In genomic region chrX:47618923-47619485, GRCh38 we compare ENCODE assay signal across 9 cellular contexts. TPM values are rescaled to one million over a fixed set of nuclear protein-coding genes. Genes with fewer than 3 reads are reported as not detected.
DNase-seq lines count a peak whose midpoint lies in the region; ATAC-seq and TF ChIP-seq lines count a peak whose summit lies in the region.
"Had no signal": no experiment of that assay in that cellular context is flagged by ENCODE, and none has a peak within 500 bp of the region (broad histone marks: within the 10 kb centered on the region; RNA-seq: fewer than 3 reads in every experiment).

No MANE protein-coding gene starts in this region.

- intact Hi-C loops in CD4-positive, alpha-beta memory T cell (cut with micrococcal nuclease), result no loop called here
- intact Hi-C loops in mammary epithelial cell (cut with micrococcal nuclease), result no loop called here
- intact Hi-C loops in sciatic nerve (cut with DNase I), result no loop called here

- H3K9me3 Mint-ChIP-seq in CD4-positive, alpha-beta memory T cell, result peaks cover 0 to 3% (median 0%) of the 10 kb centered on the region in 8 donors
- peaks cover 25% of the 10 kb centered on the region for H3K9me3 Mint-ChIP-seq in nephron

- no peaks in the 10 kb centered on the region for H3K9me3 ChIP-seq in CD4-positive, alpha-beta memory T cell (ENCODE audit: control insufficient read depth in 1 of 2, low read length in 2 of 2)
- no peaks in the 10 kb centered on the region for H3K9me3 ChIP-seq in HUES64 (ENCODE audit: insufficient read depth, low read depth, low read length)
- no peaks in the 10 kb centered on the region for H3K9me3 ChIP-seq in mammary epithelial cell (replicated peaks; ENCODE audit: insufficient read depth, low read length)

- WGBS in HUES64, result 35% methylated on average over 32 of the region's 32 CpGs
- 49% methylated on average over 26 of the region's 32 CpGs for WGBS in mammary epithelial cell (ENCODE audit: low coverage, missing lambda C conversion rate)

- H2AFZ ChIP-seq in mammary epithelial cell (ENCODE audit: low read depth, low read length), result no peak overlapping the region

- H3K27me3 Mint-ChIP-seq in CD4-positive, alpha-beta memory T cell, result peaks cover 0 to 7% of the 10 kb centered on the region in 2 donors
- H3K27me3 Mint-ChIP-seq in nephron (ENCODE audit: low read depth), result peaks cover 56% of the 10 kb centered on the region

- H3K4me3 Mint-ChIP-seq in CD4-positive, alpha-beta memory T cell, result peak overlapping the region; percentile 8 to 76 (median 56)
- peak overlapping the region; percentile 57 to 70 (median 69) for H3K4me3 Mint-ChIP-seq in nephron

- CTCF ChIA-PET in CD4-positive, alpha-beta memory T cell (lab: Charles Lee; ENCODE audit: partially characterized antibody), result no interaction called here
- CTCF ChIA-PET in mammary epithelial cell (lab: Charles Lee; ENCODE audit: low non-redundant PET), result no interaction called here

- H4K20me1 ChIP-seq in mammary epithelial cell (ENCODE audit: insufficient read depth, low read length), result no peaks in the 10 kb centered on the region

- H3K4me1 ChIP-seq in CD4-positive, alpha-beta memory T cell (ENCODE audit: insufficient read depth, low read length), result peaks cover 5% of the 10 kb centered on the region
- H3K4me1 ChIP-seq in HUES64 (ENCODE audit: insufficient read depth, low read length), result no peaks in the 10 kb centered on the region; the same call in 1 of the 2 replicates
- no peaks in the 10 kb centered on the region for H3K4me1 ChIP-seq in mammary epithelial cell (ENCODE audit: insufficient read depth, low read length)

- TF ChIP-seq CTCF in mammary epithelial cell (conservative IDR thresholded peaks at IDR 0.05 in 1 of 2, IDR thresholded peaks at IDR 0.05 in 1 of 2; ENCODE audit: extremely low read depth in 1 of 2, insufficient read depth in 1 of 2, low read depth in 1 of 2, low read length in 2 of 2) (no peak), nephron (IDR thresholded peaks at IDR 0.05; ENCODE audit: unreplicated experiment in 3 of 3) (no peak)

- H3K9ac ChIP-seq in HUES64 (ENCODE audit: low read depth, low read length) (no peak overlapping the region), mammary epithelial cell (ENCODE audit: insufficient read depth, low read length) (no peak overlapping the region)

- no peaks in the 10 kb centered on the region for H3K79me2 ChIP-seq in mammary epithelial cell (ENCODE audit: insufficient read depth, low read length)

- H3K4me2 ChIP-seq in mammary epithelial cell (ENCODE audit: insufficient read depth, low read depth, low read length), result peak overlapping the region; percentile 80

- BruUV-seq in mammary epithelial cell (replicated peaks; lab: Mats Ljungman, UMichigan), result no TSS peak

- peak overlapping the region in 2 of 7 donors; percentile 63 to 66 for H3K27ac Mint-ChIP-seq in CD4-positive, alpha-beta memory T cell
- no peak overlapping the region for H3K27ac Mint-ChIP-seq in nephron

- dilution Hi-C loops in mammary epithelial cell (cut with HindIII; ENCODE audit: low sequenced_read_pairs), result no loop called here

- H3K36me3 ChIP-seq in CD4-positive, alpha-beta memory T cell (ENCODE audit: insufficient read depth, low read length), result no peaks in the 10 kb centered on the region
- H3K36me3 ChIP-seq in HUES64 (ENCODE audit: insufficient read depth, low read length) (no peaks in the 10 kb centered on the region), mammary epithelial cell (ENCODE audit: insufficient read depth, low read length) (no peaks in the 10 kb centered on the region)

- H3K4me1 Mint-ChIP-seq in CD4-positive, alpha-beta memory T cell, result peaks cover 2 to 29% (median 15%) of the 10 kb centered on the region in 4 donors
- H3K4me1 Mint-ChIP-seq in nephron, result no peaks in the 10 kb centered on the region

- H3K27ac ChIP-seq in CD4-positive, alpha-beta memory T cell (ENCODE audit: low read depth, low read length), result no peak overlapping the region
- H3K27ac ChIP-seq in HUES64 (ENCODE audit: low read depth, low read length) (no peak overlapping the region), mammary epithelial cell (ENCODE audit: insufficient read depth, low read depth, low read length) (no peak overlapping the region)

- no peak for DNase-seq in CD4-positive, alpha-beta memory T cell
- DNase-seq in mammary epithelial cell, result no peak
- no peak for DNase-seq in ecto neural progenitor cell (ENCODE audit: low spot score)
- no peak for DNase-seq in HuH-7 (ENCODE audit: low spot score)
- DNase-seq in sciatic nerve (ENCODE audit: low spot score), result no peak
- DNase-seq: NCI-H187 treated with DMSO at 0.1 percent for 48 hours had no signal

- ATAC-seq in HG03469 (IDR thresholded peaks at IDR 0.05; ENCODE audit: unreplicated experiment), result no peak
- no peak for ATAC-seq in sciatic nerve

- H3K36me3 Mint-ChIP-seq in CD4-positive, alpha-beta memory T cell, result peaks cover 0 to 3% of the 10 kb centered on the region in 2 donors
- no peaks in the 10 kb centered on the region for H3K36me3 Mint-ChIP-seq in nephron (ENCODE audit: low read depth)

- H3K4me3 ChIP-seq in CD4-positive, alpha-beta memory T cell (ENCODE audit: low read length in 2 of 2), result peak overlapping the region in 1 of 2 donors; percentile 38
- H3K4me3 ChIP-seq in HUES64 (ENCODE audit: low read length) (peak overlapping the region; percentile 54), mammary epithelial cell (replicated peaks in 1 of 3; ENCODE audit: insufficient read depth in 1 of 3, low read depth in 2 of 3, low read length in 3 of 3) (peak overlapping the region in 1 of 3 experiments; percentile 18)

- in situ Hi-C loops in mammary epithelial cell (cut with MboI; ENCODE audit: low sequenced_read_pairs in 2 of 2), result no loop called here

- POLR2A ChIA-PET in CD4-positive, alpha-beta memory T cell (lab: Charles Lee; ENCODE audit: partially characterized antibody), result interaction anchor here (0.6 to 1.5 kb wide), 4 partner anchors 10 to 58 kb away, joined by 3 to 8 read pairs (median 4); partner anchors contain the start of genes ARAF and TIMP1

- no peaks in the 10 kb centered on the region for H3K27me3 ChIP-seq in CD4-positive, alpha-beta memory T cell (ENCODE audit: insufficient read depth, low read length)
- peaks cover 6% of the 10 kb centered on the region for H3K27me3 ChIP-seq in HUES64 (ENCODE audit: insufficient read depth, low read length)
- H3K27me3 ChIP-seq in mammary epithelial cell (ENCODE audit: insufficient read depth, low read length), result no peaks in the 10 kb centered on the region

RNA-seq across cellular contexts. Expression of gene SYN1, which starts 0.7 kb away (rescaled TPM):
- total RNA-seq in CD4-positive, alpha-beta memory T cell, result 1 to 10 TPM in 1 of 2 experiments, under 1 TPM in 1; 0.90 to 1.4 TPM
- polyA plus RNA-seq in CD4-positive, alpha-beta memory T cell, result 1 to 10 TPM in 1 of 2 donors, under 1 TPM in 1; 0.49 to 1.6 TPM
- 8.3 TPM for polyA plus RNA-seq in HUES64 (2013, experiment 1 of 2)
- 10.6 TPM for polyA plus RNA-seq in HUES64 (2013, experiment 2 of 2)
- total RNA-seq in mammary epithelial cell, result under 1 TPM; under 0.01 to 0.45 TPM
- polyA plus RNA-seq in mammary epithelial cell, result 0.10 TPM
- 0.21 TPM for polyA minus RNA-seq in mammary epithelial cell
- 2.9 TPM for total RNA-seq in sciatic nerve

RNA-seq across cellular contexts. Expression of gene CFP, which starts 10.7 kb away (rescaled TPM):
- total RNA-seq in CD4-positive, alpha-beta memory T cell, result 10 to 100 TPM; 28.4 to 29.0 TPM
- 10 to 100 TPM; 13.5 to 16.4 TPM for polyA plus RNA-seq in CD4-positive, alpha-beta memory T cell
- 1.5 TPM for polyA plus RNA-seq in HUES64 (2013, experiment 1 of 2)
- 0.95 TPM for polyA plus RNA-seq in HUES64 (2013, experiment 2 of 2)
- total RNA-seq in mammary epithelial cell (under 1 TPM; 0.17 to 0.28 TPM), sciatic nerve (7.3 TPM)
- 0.06 TPM for polyA plus RNA-seq in mammary epithelial cell
- polyA minus RNA-seq in mammary epithelial cell, result not detected

RNA-seq across cellular contexts. Expression of gene ELK1, which starts 31.4 kb away (rescaled TPM):
- total RNA-seq in CD4-positive, alpha-beta memory T cell, result 10 to 100 TPM; 36.4 to 38.3 TPM
- polyA plus RNA-seq in CD4-positive, alpha-beta memory T cell, result 10 to 100 TPM; 21.9 to 22.7 TPM
- 23.2 TPM for polyA plus RNA-seq in HUES64 (2013, experiment 1 of 2)
- polyA plus RNA-seq in HUES64 (2013, experiment 2 of 2), result 25.6 TPM
- total RNA-seq in mammary epithelial cell (10 to 100 TPM; 17.2 to 44.7 TPM), sciatic nerve (24.1 TPM)
- polyA plus RNA-seq in mammary epithelial cell, result 22.6 TPM
- polyA minus RNA-seq in mammary epithelial cell, result 40.7 TPM

RNA-seq across cellular contexts. Expression of gene TIMP1, which starts 36.8 kb away (rescaled TPM):
- total RNA-seq in CD4-positive, alpha-beta memory T cell, result 100 to 1,000 TPM; 147 to 156 TPM
- 100 to 1,000 TPM; 320 to 339 TPM for polyA plus RNA-seq in CD4-positive, alpha-beta memory T cell
- polyA plus RNA-seq in HUES64 (2013, experiment 1 of 2), result 50.8 TPM
- 62.1 TPM for polyA plus RNA-seq in HUES64 (2013, experiment 2 of 2)
- total RNA-seq in mammary epithelial cell, result 100 to 1,000 TPM; 170 to 219 TPM
- 582 TPM for polyA plus RNA-seq in mammary epithelial cell
- polyA minus RNA-seq in mammary epithelial cell, result 755 TPM
- 288 TPM for total RNA-seq in sciatic nerve

RNA-seq across cellular contexts. Expression of gene UXT, which starts 40.0 kb away (rescaled TPM):
- 100 to 1,000 TPM; 172 to 188 TPM for total RNA-seq in CD4-positive, alpha-beta memory T cell
- 100 to 1,000 TPM; 275 to 315 TPM for polyA plus RNA-seq in CD4-positive, alpha-beta memory T cell
- polyA plus RNA-seq in HUES64 (2013, experiment 1 of 2), result 80.1 TPM
- 98.3 TPM for polyA plus RNA-seq in HUES64 (2013, experiment 2 of 2)
- 10 to 100 TPM; 56.7 to 76.4 TPM for total RNA-seq in mammary epithelial cell
- 124 TPM for polyA plus RNA-seq in mammary epithelial cell
- 36.3 TPM for polyA minus RNA-seq in mammary epithelial cell
- 65.3 TPM for total RNA-seq in sciatic nerve
